ENCODE assay signal across 9 cellular contexts in the genomic region with DNA sequence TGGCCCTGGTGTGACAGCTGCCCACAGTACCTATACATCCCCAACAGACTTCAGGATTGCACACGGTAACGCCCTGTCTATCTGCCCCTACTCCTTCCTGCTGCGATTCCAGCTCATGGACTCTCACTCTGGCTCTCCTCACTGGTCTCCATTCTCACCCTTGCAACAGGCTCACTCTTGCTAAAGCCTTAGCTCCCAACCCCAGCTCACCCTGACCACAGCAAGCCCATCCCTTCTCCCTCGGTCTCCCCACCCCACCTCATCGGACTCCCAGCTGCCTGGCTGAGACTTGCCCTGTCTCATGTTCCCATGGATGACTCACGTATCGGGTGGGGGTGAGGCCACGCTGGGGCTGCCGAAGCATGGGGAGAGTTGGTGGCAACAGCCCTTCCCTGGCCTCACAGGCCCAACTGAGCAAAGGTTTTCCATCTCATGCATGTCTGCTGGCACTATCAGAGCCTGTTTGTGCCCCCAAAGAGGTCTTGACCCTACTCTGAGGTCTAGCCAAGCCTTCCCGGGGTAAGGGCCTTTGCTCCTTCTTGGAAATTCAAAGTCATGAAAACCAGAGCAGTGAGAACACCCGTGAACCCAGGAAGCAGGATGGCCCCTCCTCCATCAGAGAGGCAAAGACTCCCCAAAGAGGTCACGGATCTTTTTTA. TPM values are rescaled to one million over a fixed set of nuclear protein-coding genes. Genes with fewer than 3 reads are reported as not detected.
DNase-seq lines count a peak whose midpoint lies in the region; ATAC-seq and TF ChIP-seq lines count a peak whose summit lies in the region.
"Had no signal": no experiment of that assay in that cellular context is flagged by ENCODE, and none has a peak within 500 bp of the region (broad histone marks: within the 10 kb centered on the region; RNA-seq: fewer than 3 reads in every experiment).

No MANE protein-coding gene starts in this region.

- in situ Hi-C loops in GM23248 (cut with MboI), result no loop called here

- no peak overlapping the region for H2AFZ ChIP-seq in GM23248
- no peak overlapping the region for H2AFZ ChIP-seq in smooth muscle cell (ENCODE audit: low read depth)

- peak overlapping the region; percentile 98 for H3K27ac ChIP-seq in GM23248
- H3K27ac ChIP-seq in smooth muscle cell (ENCODE audit: low read depth), result peak overlapping the region; percentile 96

- H3K4me3 ChIP-seq in GM23248 (peak overlapping the region; percentile 27; the same call in 1 of the 2 replicates), smooth muscle cell (no peak overlapping the region)

- peaks cover 34% of the 10 kb centered on the region for H3K79me2 ChIP-seq in GM23248 (ENCODE audit: insufficient read depth)
- peaks cover 31% of the 10 kb centered on the region for H3K79me2 ChIP-seq in smooth muscle cell (ENCODE audit: low read depth)

- H4K20me1 ChIP-seq in GM23248 (ENCODE audit: insufficient read depth), result no peaks in the 10 kb centered on the region
- peaks cover 32% of the 10 kb centered on the region for H4K20me1 ChIP-seq in smooth muscle cell (ENCODE audit: low read depth)

- peaks cover 22% of the 10 kb centered on the region; the same call in 1 of the 2 replicates for H3K36me3 ChIP-seq in GM23248 (ENCODE audit: low read depth)
- no peaks in the 10 kb centered on the region for H3K36me3 ChIP-seq in smooth muscle cell (ENCODE audit: low read depth)

- H3F3A ChIP-seq in GM23248 (ENCODE audit: insufficient read depth) (peaks cover 52% of the 10 kb centered on the region), smooth muscle cell (ENCODE audit: low read depth) (peaks cover 38% of the 10 kb centered on the region)

- WGBS in GM23248 (ENCODE audit: low coverage in 1 of 2, low lambda C conversion rate in 2 of 2, missing lambda C conversion rate in 2 of 2), 2 experiments, result 16 to 24% methylated on average over 11 to 12 of the region's 12 CpGs
- WGBS in smooth muscle cell (ENCODE audit: low lambda C conversion rate), result 13% methylated on average over 12 of the region's 12 CpGs

- peak; percentile 99 for DNase-seq in GM23248
- DNase-seq in amniotic epithelial cell (ENCODE audit: low read depth), result peak; percentile 100
- DNase-seq in hepatic stellate cell (ENCODE audit: low spot score), result peak; percentile 94
- DNase-seq in smooth muscle cell (lab: John Stamatoyannopoulos, UW; ENCODE audit: unreplicated experiment), result peak; percentile 71
- no peak for DNase-seq in activated CD4-positive, alpha-beta T cell treated with anti-CD3 and anti-CD28 coated beads for 1 hour
- no peak for DNase-seq in left lobe of liver (ENCODE audit: low spot score)
- no peak for DNase-seq in NCI-H446 treated with DMSO at 0.1 percent for 48 hours (lab: John Stamatoyannopoulos, UW)
- DNase-seq: erythroblast had no signal

- H3K4me2 ChIP-seq in GM23248 (ENCODE audit: unreplicated experiment) (peak overlapping the region; percentile 63), smooth muscle cell (peak overlapping the region; percentile 73)

- H3K9ac ChIP-seq in GM23248 (peak overlapping the region; percentile 87), smooth muscle cell (ENCODE audit: low read depth) (peak overlapping the region; percentile 82)

- H3K9me3 ChIP-seq in GM23248 (ENCODE audit: low read depth), result no peaks in the 10 kb centered on the region
- no peaks in the 10 kb centered on the region for H3K9me3 ChIP-seq in smooth muscle cell (replicated peaks; ENCODE audit: low read depth)

- H3K27me3 ChIP-seq in GM23248 (replicated peaks; ENCODE audit: insufficient read depth), result no peaks in the 10 kb centered on the region
- no peaks in the 10 kb centered on the region for H3K27me3 ChIP-seq in smooth muscle cell (ENCODE audit: low read depth)

- TF ChIP-seq CTCF in smooth muscle cell (IDR thresholded peaks at IDR 0.05; ENCODE audit: borderline replicate concordance, insufficient read depth, poor library complexity, severe bottlenecking), result no peak

- ATAC-seq in left lobe of liver (no peak), HG03520 (IDR thresholded peaks at IDR 0.05; ENCODE audit: unreplicated experiment) (no peak)

- H3K4me1 ChIP-seq in GM23248 (ENCODE audit: insufficient read depth) (peaks cover 48% of the 10 kb centered on the region), smooth muscle cell (ENCODE audit: low read depth) (peaks cover 19% of the 10 kb centered on the region)

- H3K9me2 ChIP-seq in GM23248 (ENCODE audit: insufficient read depth), result no peaks in the 10 kb centered on the region

RNA-seq across cellular contexts. Expression of a gene that starts 7.1 kb away (rescaled TPM):
- total RNA-seq in GM23248 (2014; rRNA removed; shearing (Covaris generic)), result 148 and 162 TPM in 2 replicates
- polyA plus RNA-seq in GM23248 (2016; fragmentation: Nextera tagmentation; extraction: Ambion mirVana), result 112 and 117 TPM in 2 replicates
- 87.8 and 130 TPM in 2 replicates for total RNA-seq in smooth muscle cell
- 340 and 343 TPM in 2 replicates for polyA plus RNA-seq in smooth muscle cell
- total RNA-seq in left lobe of liver, result 1.8 TPM

RNA-seq across cellular contexts. Expression of a gene that starts 40.4 kb away (rescaled TPM):
- not detected in 2 replicates for total RNA-seq in GM23248 (2014; rRNA removed; shearing (Covaris generic))
- polyA plus RNA-seq in GM23248 (2016; fragmentation: Nextera tagmentation; extraction: Ambion mirVana) (0.20 and 2.0 TPM in 2 replicates), smooth muscle cell (8.0 and 13.8 TPM in 2 replicates)
- total RNA-seq in smooth muscle cell (1.7 and 1.9 TPM in 2 replicates), left lobe of liver (not detected)

RNA-seq across cellular contexts. Expression of a gene that starts 45.0 kb away (rescaled TPM):
- total RNA-seq in GM23248 (2014; rRNA removed; shearing (Covaris generic)), result 1,160 and 1,256 TPM in 2 replicates
- polyA plus RNA-seq in GM23248 (2016; fragmentation: Nextera tagmentation; extraction: Ambion mirVana) (510 and 529 TPM in 2 replicates), smooth muscle cell (202 and 215 TPM in 2 replicates)
- total RNA-seq in smooth muscle cell (317 and 345 TPM in 2 replicates), left lobe of liver (67.7 TPM)

Comparison
In these comparisons a context has a peak if more than half of its experiments do, and no peak if none do; other contexts are left out.
1. DNase-seq: peak in GM23248 (single experiment), amniotic epithelial cell (single experiment), hepatic stellate cell (single experiment) and smooth muscle cell (single experiment); none in activated CD4-positive, alpha-beta T cell treated with anti-CD3 and anti-CD28 coated beads for 1 hour (single experiment), left lobe of liver (single experiment) and NCI-H446 treated with DMSO at 0.1 percent for 48 hours (single experiment).
2. RNA of a gene that starts 7.1 kb away (total RNA-seq): 148 to 162 TPM in GM23248 and 87.8 to 130 TPM in smooth muscle cell; 1.8 TPM in left lobe of liver (single experiment); every median in the first group is over 10 times any median in the second.